ENCODE assay signal across 23 cellular contexts in genomic region chr1:39648496-39648895, GRCh38. TPM values are rescaled to one million over a fixed set of nuclear protein-coding genes. Genes with fewer than 3 reads are reported as not detected.
DNase-seq lines count a peak whose midpoint lies in the region; ATAC-seq and TF ChIP-seq lines count a peak whose summit lies in the region.
"Had no signal": no experiment of that assay in that cellular context is flagged by ENCODE, and none has a peak within 500 bp of the region (broad histone marks: within the 10 kb centered on the region; RNA-seq: fewer than 3 reads in every experiment).

No MANE protein-coding gene starts in this region.

- H3K4me1 ChIP-seq in left ventricle myocardium inferior (peaks cover 73% of the 10 kb centered on the region), heart left ventricle (peaks cover 0 to 68% (median 25%) of the 10 kb centered on the region in 12 donors), transverse colon (no peaks in the 10 kb centered on the region), colonic mucosa (no peaks in the 10 kb centered on the region)

- peaks cover 4% of the 10 kb centered on the region for H3K27me3 Mint-ChIP-seq in nephron (ENCODE audit: low read depth)
- peaks cover 0 to 4% of the 10 kb centered on the region in 2 donors for H3K27me3 Mint-ChIP-seq in effector memory CD8-positive, alpha-beta T cell

- intact Hi-C loops in left ventricle myocardium inferior (cut with micrococcal nuclease), result no loop called here
- intact Hi-C loops in heart left ventricle (cut with DNase I), result no loop called here
- intact Hi-C loops in transverse colon (cut with DNase I; ENCODE audit: low total_unique reads), result no loop called here
- intact Hi-C loops in colonic mucosa (cut with DNase I), result no loop called here

- H3K27ac ChIP-seq in left ventricle myocardium inferior (replicated peaks), result peak overlapping the region; percentile 85
- peak overlapping the region in 5 of 12 donors; percentile 80 to 93 (median 86) for H3K27ac ChIP-seq in heart left ventricle
- peak overlapping the region; percentile 78 to 85 for H3K27ac ChIP-seq in coronary artery
- H3K27ac ChIP-seq in transverse colon, result no peak overlapping the region
- H3K27ac ChIP-seq in colonic mucosa, result no peak overlapping the region
- H3K27ac ChIP-seq: HL-60, KMS-11, PC-9 had no signal

- H3K9me3 Mint-ChIP-seq in nephron, result no peaks in the 10 kb centered on the region
- no peaks in the 10 kb centered on the region for H3K9me3 Mint-ChIP-seq in effector memory CD8-positive, alpha-beta T cell
- H3K9me3 Mint-ChIP-seq: CD4-positive, alpha-beta T cell; IgD-negative memory B cell had no signal

- H3K4me3 ChIP-seq in left ventricle myocardium inferior (no peak overlapping the region), heart left ventricle (no peak overlapping the region), coronary artery (no peak overlapping the region), transverse colon (no peak overlapping the region), colonic mucosa (no peak overlapping the region)
- H3K4me3 ChIP-seq: PC-9, SJSA1 had no signal

- in situ Hi-C loops in transverse colon (cut with MboI; ENCODE audit: low pct_ligation_motif_present in 1 of 4, low pct_unique_long_range_greater_than_20kb in 1 of 4, low sequenced_read_pairs in 3 of 4), result no loop called here

- TF ChIP-seq CTCF in left ventricle myocardium inferior (IDR thresholded peaks at IDR 0.05; ENCODE audit: borderline replicate concordance) (no peak), heart left ventricle (IDR thresholded peaks at IDR 0.05) (no peak), coronary artery (IDR thresholded peaks at IDR 0.05) (no peak), nephron (IDR thresholded peaks at IDR 0.05; ENCODE audit: unreplicated experiment in 3 of 3) (no peak), transverse colon (IDR thresholded peaks at IDR 0.05) (no peak), colonic mucosa (IDR thresholded peaks at IDR 0.05) (no peak)

- no peak for DNase-seq in left ventricle myocardium inferior
- no peak for DNase-seq in heart left ventricle
- DNase-seq in coronary artery (ENCODE audit: low spot score), result no peak
- no peak for DNase-seq in transverse colon
- no peak for DNase-seq in colonic mucosa
- no peak for DNase-seq in OCI-M1 (lab: John Stamatoyannopoulos, UW)
- no peak for DNase-seq in effector memory CD8-positive, alpha-beta T cell
- DNase-seq: 8988T; CD4-positive, alpha-beta T cell; NCI-H2029; NCI-H446; NCI-H526; NCI-H82; NK-92 treated with Interleukin-12 subunit alpha and Interleukin-12 subunit beta, amount 100 ng/mL, for 24 hours; PC-9 had no signal

- H3K36me3 Mint-ChIP-seq in nephron (ENCODE audit: low read depth), result no peaks in the 10 kb centered on the region
- no peaks in the 10 kb centered on the region for H3K36me3 Mint-ChIP-seq in effector memory CD8-positive, alpha-beta T cell (ENCODE audit: insufficient read depth)

- H3K9ac ChIP-seq in colonic mucosa (ENCODE audit: low read depth in 2 of 2, low read length in 2 of 2), result no peak overlapping the region
- H3K9ac ChIP-seq: KMS-11 had no signal

- H3K9me3 ChIP-seq in left ventricle myocardium inferior (replicated peaks), result no peaks in the 10 kb centered on the region
- H3K9me3 ChIP-seq in heart left ventricle, result no peaks in the 10 kb centered on the region
- H3K9me3 ChIP-seq in transverse colon, result no peaks in the 10 kb centered on the region
- no peaks in the 10 kb centered on the region for H3K9me3 ChIP-seq in colonic mucosa
- H3K9me3 ChIP-seq: SJSA1 had no signal

- TF ChIP-seq EP300 in transverse colon (IDR thresholded peaks at IDR 0.05; ENCODE audit: low read depth), result no peak

- H3K27ac Mint-ChIP-seq in nephron, result peak overlapping the region; percentile 67 to 91 (median 76)
- H3K27ac Mint-ChIP-seq in effector memory CD8-positive, alpha-beta T cell, result no peak overlapping the region
- H3K27ac Mint-ChIP-seq: CD4-positive, alpha-beta T cell; IgD-negative memory B cell had no signal

- H3K36me3 ChIP-seq in left ventricle myocardium inferior (no peaks in the 10 kb centered on the region), heart left ventricle (no peaks in the 10 kb centered on the region), transverse colon (no peaks in the 10 kb centered on the region), colonic mucosa (no peaks in the 10 kb centered on the region)
- H3K36me3 ChIP-seq: SJSA1 had no signal

- WGBS in heart left ventricle, 4 donors, result 63 to 76% (median 73%) methylated on average over 2 of the region's 2 CpGs
- WGBS in transverse colon (ENCODE audit: low coverage in 1 of 2), 2 donors, result 57 to 100% methylated on average over 1 to 2 of the region's 2 CpGs

- H3K4me3 Mint-ChIP-seq in nephron, result no peak overlapping the region
- H3K4me3 Mint-ChIP-seq in effector memory CD8-positive, alpha-beta T cell, result no peak overlapping the region
- H3K4me3 Mint-ChIP-seq: CD4-positive, alpha-beta T cell; IgD-negative memory B cell had no signal

- no peak for TF ChIP-seq POLR2A in heart left ventricle (IDR thresholded peaks at IDR 0.05)
- TF ChIP-seq POLR2A in transverse colon (IDR thresholded peaks at IDR 0.05), result no peak

- peaks cover 83% of the 10 kb centered on the region for H3K4me1 Mint-ChIP-seq in nephron
- H3K4me1 Mint-ChIP-seq in effector memory CD8-positive, alpha-beta T cell (ENCODE audit: low read depth in 2 of 2), result peaks cover 0 to 3% of the 10 kb centered on the region in 2 donors

- no peaks in the 10 kb centered on the region for H3K27me3 ChIP-seq in left ventricle myocardium inferior (ENCODE audit: low read depth)
- H3K27me3 ChIP-seq in heart left ventricle, result no peaks in the 10 kb centered on the region
- no peaks in the 10 kb centered on the region for H3K27me3 ChIP-seq in transverse colon
- no peaks in the 10 kb centered on the region for H3K27me3 ChIP-seq in colonic mucosa
- H3K27me3 ChIP-seq: SJSA1 had no signal

- no peak for ATAC-seq in heart left ventricle
- no peak for ATAC-seq in effector memory CD8-positive, alpha-beta T cell (replicated peaks)
- ATAC-seq: Right ventricle myocardium inferior had no signal

RNA-seq across cellular contexts. Expression of gene HEYL, which starts 9.1 kb away (rescaled TPM):
- total RNA-seq in left ventricle myocardium inferior (21.2 TPM), heart left ventricle (10 to 100 TPM in 7 of 9 donors, 1 to 10 TPM in 2; 7.0 to 35.2 (median 18.8) TPM), transverse colon (10 to 100 TPM in 1 of 4 donors, 1 to 10 TPM in 3; 1.2 to 12.1 (median 2.5) TPM), colonic mucosa (1 to 10 TPM in 1 of 2 donors, under 1 TPM in 1; 0.91 to 2.4 TPM)
- polyA plus RNA-seq in heart left ventricle, result 10 to 100 TPM; 10.6 to 23.3 TPM
- total RNA-seq: RPMI7951 had no signal
- polyA plus RNA-seq: IgD-negative memory B cell had no signal

RNA-seq across cellular contexts. Expression of gene NT5C1A, which starts 23.4 kb away (rescaled TPM):
- total RNA-seq in left ventricle myocardium inferior, result 26.8 TPM
- 10 to 100 TPM in 8 of 9 donors, 1 to 10 TPM in 1; 3.3 to 46.6 (median 23.8) TPM for total RNA-seq in heart left ventricle
- 1 to 10 TPM; 2.0 to 2.2 TPM for polyA plus RNA-seq in heart left ventricle
- not detected for total RNA-seq in transverse colon
- total RNA-seq in colonic mucosa, result not detected
- total RNA-seq: PC-9, RPMI7951, SJSA1 had no signal
- polyA plus RNA-seq: BJ, IgD-negative memory B cell had no signal

RNA-seq across cellular contexts. Expression of gene HPCAL4, which starts 42.7 kb away (rescaled TPM):
- total RNA-seq in left ventricle myocardium inferior, result 0.88 TPM
- total RNA-seq in heart left ventricle, result 1 to 10 TPM in 1 of 9 donors, under 1 TPM in 8; 0.12 to 1.2 (median 0.39) TPM
- under 1 TPM; 0.46 to 0.69 TPM for polyA plus RNA-seq in heart left ventricle
- total RNA-seq in transverse colon, result under 1 TPM in 2 of 4 donors, not detected in 2; 0.14 to 0.16 TPM
- under 1 TPM; 0.07 to 0.16 TPM for total RNA-seq in colonic mucosa
- polyA plus RNA-seq: BJ had no signal

Comparison
In these comparisons a context has a peak if more than half of its experiments do, and no peak if none do; other contexts are left out.
1. H3K27ac ChIP-seq: peak in left ventricle myocardium inferior (single experiment) and coronary artery (2 of 2); none in transverse colon (0 of 4) and colonic mucosa (single experiment).
2. H3K27ac Mint-ChIP-seq: peak in nephron (3 of 3); none in effector memory CD8-positive, alpha-beta T cell (0 of 2).
3. RNA of gene NT5C1A, which starts 23.4 kb away (total RNA-seq): 26.8 TPM in left ventricle myocardium inferior (single experiment) and 3.3 to 46.6 TPM in heart left ventricle; not detected in colonic mucosa and not detected in transverse colon; every median in the first group is over 4 times any median in the second.